In genomic region chr15:83732196-83732595, GRCh38 we compare ENCODE assay signal across 27 cellular contexts.
"Had no signal": no experiment of that assay in that cellular context is flagged by ENCODE, and none has a peak within 500 bp of the region (broad histone marks: within the 10 kb centered on the region; RNA-seq: fewer than 3 reads in every experiment).

No MANE protein-coding gene starts in this region.

- H3K36me3 Mint-ChIP-seq: activated naive CD8-positive, alpha-beta T cell; brain; WTC11 had no signal

- H3K4me1 Mint-ChIP-seq: activated CD4-positive, alpha-beta T cell treated with anti-CD3 and anti-CD28 coated beads, Interleukin-2, amount 10 ng/mL, durations not matched to agents 24 days and 14 days; brain; T-helper 17 cell had no signal

- ATAC-seq: activated T-cell treated with anti-CD3 and anti-CD28 coated beads, Interleukin-2, amount 50 U/mL, for 4 hours; T-helper 17 cell; WTC11 had no signal

- H3K27me3 Mint-ChIP-seq: activated CD4-positive, alpha-beta T cell treated with anti-CD3 and anti-CD28 coated beads, Interleukin-2, amount 10 ng/mL, durations not matched to agents 24 days and 14 days had no signal

- H3K4me1 ChIP-seq: Peyer's patch had no signal

- H3K4me3 Mint-ChIP-seq: activated CD4-positive, alpha-beta T cell treated with anti-CD3 and anti-CD28 coated beads, Interleukin-2, amount 10 ng/mL, durations not matched to agents 24 days and 14 days; activated naive CD4-positive, alpha-beta T cell treated with anti-CD3 and anti-CD28 coated beads for 36 hours; activated naive CD8-positive, alpha-beta T cell; activated T-cell treated with anti-CD3 and anti-CD28 coated beads, Interleukin-2, amount 50 U/mL, for 4 hours; brain; T-helper 17 cell; WTC11 had no signal

- H3K9me3 ChIP-seq: Peyer's patch had no signal

- H3K27ac ChIP-seq: cardiac muscle cell, Peyer's patch, RWPE1 had no signal

- H3K36me3 ChIP-seq: cardiac muscle cell, Peyer's patch had no signal

- DNase-seq: activated CD4-positive, alpha-beta T cell treated with anti-CD3 and anti-CD28 coated beads for 1 hour; activated CD4-positive, alpha-beta T cell treated with anti-CD3 and anti-CD28 coated beads, Interleukin-2, amount 10 ng/mL, durations not matched to agents 24 days and 14 days; activated CD4-positive, alpha-beta T cell treated with anti-CD3 and anti-CD28 coated beads, Interleukin-2, amount 50 U/mL, for 48 hours; activated CD8-positive, alpha-beta memory T cell treated with anti-CD3 and anti-CD28 coated beads for 24 hours; activated gamma-delta T cell; activated naive CD4-positive, alpha-beta T cell treated with anti-CD3 and anti-CD28 coated beads for 36 hours; activated T-cell treated with anti-CD3 and anti-CD28 coated beads, Interleukin-2, amount 50 U/mL, for 4 hours; amygdala; Kasumi-1; KBM-7; NCI-H1092; NCI-H1417 treated with DMSO at 0.1 percent for 48 hours; NCI-H1694; NCI-H2029; NCI-H2107; NCI-H2171 treated with DMSO at 0.1 percent for 48 hours; NCI-H226; NCI-H82; Peyer's patch; SHP77 treated with DMSO at 0.1 percent for 48 hours; T-helper 17 cell; T-helper 9 cell had no signal

- H3K27me3 ChIP-seq: cardiac muscle cell, Peyer's patch had no signal

- H3K27ac Mint-ChIP-seq: activated CD4-positive, alpha-beta T cell treated with anti-CD3 and anti-CD28 coated beads, Interleukin-2, amount 10 ng/mL, durations not matched to agents 24 days and 14 days; activated naive CD4-positive, alpha-beta T cell treated with anti-CD3 and anti-CD28 coated beads for 36 hours; activated naive CD8-positive, alpha-beta T cell; brain; T-helper 17 cell; WTC11 had no signal

- H3K4me3 ChIP-seq: cardiac muscle cell, Peyer's patch had no signal

- H3K9me3 Mint-ChIP-seq: activated CD4-positive, alpha-beta T cell treated with anti-CD3 and anti-CD28 coated beads, Interleukin-2, amount 10 ng/mL, durations not matched to agents 24 days and 14 days; activated naive CD4-positive, alpha-beta T cell treated with anti-CD3 and anti-CD28 coated beads for 36 hours; WTC11 had no signal
